In genomic region chr20:35978041-35978513, GRCh38 we compare ENCODE assay signal across 1 cellular context.
TF ChIP-seq lines count a peak whose summit lies in the region.

No MANE protein-coding gene starts in this region.

TF ChIP-seq in GM12878, 131 proteins besides CTCF, POLR2A, EP300 and RAD21 (continued from another document):
- TF ChIP-seq MLLT1 (IDR thresholded peaks at IDR 0.05): no peak
- no peak for TF ChIP-seq TAF1 (IDR thresholded peaks at IDR 0.05; ENCODE audit: borderline replicate concordance, low read depth, low read length)
